Comparison of ENCODE assay signal across 23 cellular contexts in genomic region chr1:161970633-161971032, GRCh38. TPM values are rescaled to one million over a fixed set of nuclear protein-coding genes. Genes with fewer than 3 reads are reported as not detected.
"Had no signal": no experiment of that assay in that cellular context is flagged by ENCODE, and none has a peak within 500 bp of the region (broad histone marks: within the 10 kb centered on the region; RNA-seq: fewer than 3 reads in every experiment).

No MANE protein-coding gene starts in this region.

- H3K9me3 ChIP-seq: left lung had no signal

- H3K4me3 Mint-ChIP-seq: activated CD4-positive, alpha-beta T cell treated with anti-CD3 and anti-CD28 coated beads, Interleukin-2, amount 10 ng/mL, durations not matched to agents 24 days and 14 days; activated CD8-positive, alpha-beta T cell treated with anti-CD3 and anti-CD28 coated beads, Interleukin-2, amount 10 ng/mL, durations not matched to agents 7 days and 5 days; effector memory CD8-positive, alpha-beta T cell; nephron had no signal

- H3K4me1 ChIP-seq: left lung had no signal

- H3K4me3 ChIP-seq: cardiac muscle cell, left lung had no signal

- H3K36me3 ChIP-seq: cardiac muscle cell had no signal

- ATAC-seq: activated CD8-positive, alpha-beta T cell treated with anti-CD3 and anti-CD28 coated beads, Interleukin-2, amount 10 ng/mL, durations not matched to agents 7 days and 5 days; effector memory CD8-positive, alpha-beta T cell; left lung had no signal

- H3K27me3 ChIP-seq: cardiac muscle cell, left lung had no signal

- H3K27ac Mint-ChIP-seq: activated CD4-positive, alpha-beta T cell treated with anti-CD3 and anti-CD28 coated beads, Interleukin-2, amount 10 ng/mL, durations not matched to agents 24 days and 14 days; activated CD8-positive, alpha-beta T cell treated with anti-CD3 and anti-CD28 coated beads, Interleukin-2, amount 10 ng/mL, durations not matched to agents 7 days and 5 days; effector memory CD8-positive, alpha-beta T cell; nephron had no signal

- H3K27ac ChIP-seq: cardiac muscle cell, epithelial cell of prostate, left lung had no signal

- H3K9me3 Mint-ChIP-seq: activated CD4-positive, alpha-beta T cell treated with anti-CD3 and anti-CD28 coated beads, Interleukin-2, amount 10 ng/mL, durations not matched to agents 24 days and 14 days; effector memory CD8-positive, alpha-beta T cell; nephron had no signal

- H3K27me3 Mint-ChIP-seq: activated CD4-positive, alpha-beta T cell treated with anti-CD3 and anti-CD28 coated beads, Interleukin-2, amount 10 ng/mL, durations not matched to agents 24 days and 14 days had no signal

- DNase-seq: activated CD4-positive, alpha-beta T cell treated with anti-CD3 and anti-CD28 coated beads, Interleukin-2, amount 10 ng/mL, durations not matched to agents 24 days and 14 days; activated CD4-positive, CD25-positive, alpha-beta regulatory T cell; activated CD8-positive, alpha-beta memory T cell treated with anti-CD3 and anti-CD28 coated beads, Interleukin-2, amount 50 U/mL, for 4 hours; activated CD8-positive, alpha-beta T cell treated with anti-CD3 and anti-CD28 coated beads, Interleukin-2, amount 10 ng/mL, durations not matched to agents 7 days and 5 days; activated effector memory CD4-positive, alpha-beta T cell treated with Interleukin-2 at 50 U/mL for 16 hours; activated naive CD4-positive, alpha-beta T cell treated with anti-CD3 and anti-CD28 coated beads, Interleukin-2, amount 50 U/mL, for 16 hours; activated T-cell treated with anti-CD3 and anti-CD28 coated beads, Interleukin-2, amount 50 U/mL, for 48 hours; effector memory CD8-positive, alpha-beta T cell; foreskin fibroblast; glutamatergic neuron; hippocampal formation; kidney; midbrain; stimulated activated CD4-positive, alpha-beta T cell treated with anti-CD3 and anti-CD28 coated beads, Interleukin-12 subunit alpha, Interleukin-12 subunit beta, amount 100 ng/mL, for 4 hours; stimulated activated CD4-positive, alpha-beta T cell treated with anti-CD3 and anti-CD28 coated beads, Interleukin-1b, Interleukin-23, amount 100 ng/mL, for 48 hours; stimulated activated CD8-positive, alpha-beta memory T cell treated with anti-CD3 and anti-CD28 coated beads, Interleukin-4, amount 100 ng/mL, for 48 hours; stimulated activated naive CD4-positive, alpha-beta T cell; T-helper 9 cell had no signal

RNA-seq across cellular contexts. Expression of gene OLFML2B, which starts 53.0 kb away (rescaled TPM):
- total RNA-seq: activated CD4-positive, alpha-beta T cell treated with anti-CD3 and anti-CD28 coated beads, Interleukin-2, amount 10 ng/mL, durations not matched to agents 24 days and 14 days; activated CD8-positive, alpha-beta T cell treated with anti-CD3 and anti-CD28 coated beads, Interleukin-2, amount 10 ng/mL, durations not matched to agents 7 days and 5 days; lung microvascular endothelial cell had no signal
